ENCODE assay signal across 8 cellular contexts in genomic region chr4:88382621-88383020, GRCh38. TPM values are rescaled to one million over a fixed set of nuclear protein-coding genes. Genes with fewer than 3 reads are reported as not detected.
A peak's percentile ranks its signal among the peaks of the same experiment; 100 is the strongest.
DNase-seq lines count a peak whose midpoint lies in the region; ATAC-seq and TF ChIP-seq lines count a peak whose summit lies in the region.

No MANE protein-coding gene starts in this region.

- no peak overlapping the region for H3K4me3 ChIP-seq in lower lobe of right lung

- ATAC-seq in GM19035 (IDR thresholded peaks at IDR 0.05; ENCODE audit: unreplicated experiment) (peak; percentile 29), HG03469 (IDR thresholded peaks at IDR 0.05; ENCODE audit: unreplicated experiment) (peak; percentile 32), lower lobe of right lung (no peak)

- no peaks in the 10 kb centered on the region for H3K36me3 Mint-ChIP-seq in type B pancreatic cell
- H3K36me3 Mint-ChIP-seq in chondrocyte (ENCODE audit: low read depth) = no peaks in the 10 kb centered on the region

- H3K9me3 Mint-ChIP-seq in type B pancreatic cell (no peaks in the 10 kb centered on the region), chondrocyte (ENCODE audit: low read depth) (no peaks in the 10 kb centered on the region)

- H3K27me3 Mint-ChIP-seq in type B pancreatic cell = peaks cover 6% of the 10 kb centered on the region
- H3K27me3 Mint-ChIP-seq in chondrocyte (ENCODE audit: low read depth) = peaks cover 2% of the 10 kb centered on the region

- peak; percentile 80 for DNase-seq in activated effector memory CD4-positive, alpha-beta T cell treated with anti-CD3 and anti-CD28 coated beads, Interleukin-2, amount 50 U/mL, for 16 hours
- peak; percentile 22 to 73 for DNase-seq in stimulated activated CD4-positive, alpha-beta T cell treated with anti-CD3 and anti-CD28 coated beads, Interleukin-4, amount 100 ng/mL, for 4 hours
- DNase-seq in substantia nigra (lab: John Stamatoyannopoulos, UW) (no peak), lower lobe of right lung (no peak), type B pancreatic cell (ENCODE audit: extremely low spot score, unreplicated experiment) (no peak), chondrocyte (ENCODE audit: low spot score) (no peak)

- TF ChIP-seq CTCF in lower lobe of right lung (IDR thresholded peaks at IDR 0.05) (no peak), type B pancreatic cell (conservative IDR thresholded peaks at IDR 0.05) (no peak), chondrocyte (IDR thresholded peaks at IDR 0.05) (no peak)

- no peaks in the 10 kb centered on the region for H3K9me3 ChIP-seq in lower lobe of right lung

- intact Hi-C loops in lower lobe of right lung (cut with DNase I) = no loop called here

- H3K4me1 Mint-ChIP-seq in type B pancreatic cell (ENCODE audit: unreplicated experiment) (peaks cover 7% of the 10 kb centered on the region), chondrocyte (ENCODE audit: low read depth) (peaks cover 2% of the 10 kb centered on the region)

- H3K27ac ChIP-seq in substantia nigra (ENCODE audit: low read depth, low read length, poor library complexity, severe bottlenecking) = no peak overlapping the region
- no peak overlapping the region for H3K27ac ChIP-seq in lower lobe of right lung

- H3K4me1 ChIP-seq in lower lobe of right lung = no peaks in the 10 kb centered on the region

- H3K27ac Mint-ChIP-seq in type B pancreatic cell = no peak overlapping the region
- no peak overlapping the region for H3K27ac Mint-ChIP-seq in chondrocyte (ENCODE audit: unreplicated experiment)

- no peak overlapping the region for H3K4me3 Mint-ChIP-seq in type B pancreatic cell
- no peak overlapping the region for H3K4me3 Mint-ChIP-seq in chondrocyte (ENCODE audit: unreplicated experiment)

- H3K27me3 ChIP-seq in lower lobe of right lung (ENCODE audit: low read depth) = no peaks in the 10 kb centered on the region

- peaks cover 23% of the 10 kb centered on the region for H3K36me3 ChIP-seq in lower lobe of right lung

RNA-seq across cellular contexts. Expression of gene HERC6, which starts 4.0 kb away (rescaled TPM):
- total RNA-seq in lower lobe of right lung (15.8 TPM), type B pancreatic cell (ENCODE audit: low replicate concordance) (13.1 and 30.8 TPM in 2 replicates), chondrocyte (0.79 to 1.0 TPM (median 1.0 TPM) in 3 replicates)

Comparison
In these comparisons a context has a peak if more than half of its experiments do, and no peak if none do; other contexts are left out.
1. ATAC-seq: peak in GM19035 (single experiment) and HG03469 (single experiment); none in lower lobe of right lung (0 of 2).
2. DNase-seq: peak in activated effector memory CD4-positive, alpha-beta T cell treated with anti-CD3 and anti-CD28 coated beads, Interleukin-2, amount 50 U/mL, for 16 hours (single experiment) and stimulated activated CD4-positive, alpha-beta T cell treated with anti-CD3 and anti-CD28 coated beads, Interleukin-4, amount 100 ng/mL, for 4 hours (2 of 2); none in substantia nigra (0 of 49), lower lobe of right lung (single experiment), type B pancreatic cell (single experiment) and chondrocyte (single experiment).